Comparison of ENCODE assay signal across 27 cellular contexts in genomic region chr12:41101821-41102220, GRCh38.
"Had no signal": no experiment of that assay in that cellular context is flagged by ENCODE, and none has a peak within 500 bp of the region (broad histone marks: within the 10 kb centered on the region; RNA-seq: fewer than 3 reads in every experiment).

No MANE protein-coding gene starts in this region.

- H3K4me3 ChIP-seq: body of pancreas, breast epithelium had no signal

- DNase-seq: activated B cell treated with CpG ODN at 0.5 μM for 24 hours; activated CD4-positive, alpha-beta memory T cell treated with anti-CD3 and anti-CD28 coated beads for 36 hours; activated CD4-positive, alpha-beta T cell treated with anti-CD3 and anti-CD28 coated beads for 4 hours; activated CD4-positive, alpha-beta T cell treated with anti-CD3 and anti-CD28 coated beads, Interleukin-2, amount 10 ng/mL, durations not matched to agents 24 days and 14 days; activated CD4-positive, alpha-beta T cell treated with anti-CD3 and anti-CD28 coated beads, Interleukin-2, amount 50 U/mL, for 1 hour; activated CD4-positive, alpha-beta T cell treated with anti-CD3 and anti-CD28 coated beads, Interleukin-2, amount 50 U/mL, for 4 hours; activated CD4-positive, CD25-positive, alpha-beta regulatory T cell treated with anti-CD3 and anti-CD28 coated beads, Interleukin-2, amount 50 U/mL, for 72 hours; activated CD8-positive, alpha-beta memory T cell treated with anti-CD3 and anti-CD28 coated beads, Interleukin-2, amount 10 ng/mL, durations not matched to agents 7 days and 5 days; activated CD8-positive, alpha-beta memory T cell treated with anti-CD3 and anti-CD28 coated beads, Interleukin-2, amount 50 U/mL, for 48 hours; activated CD8-positive, alpha-beta T cell treated with anti-CD3 and anti-CD28 coated beads for 36 hours; activated effector memory CD4-positive, alpha-beta T cell treated with Interleukin-2 at 50 U/mL for 16 hours; activated gamma-delta T cell; activated naive CD4-positive, alpha-beta T cell treated with anti-CD3 and anti-CD28 coated beads, Interleukin-2, amount 10 ng/mL, durations not matched to agents 7 days and 5 days; activated naive CD4-positive, alpha-beta T cell treated with Interleukin-2 at 50 U/mL for 16 hours; activated naive CD8-positive, alpha-beta T cell treated with anti-CD3 and anti-CD28 coated beads, Interleukin-2, amount 10 ng/mL, durations not matched to agents 7 days and 5 days; activated naive CD8-positive, alpha-beta T cell treated with anti-CD3 and anti-CD28 coated beads, Interleukin-2, amount 50 U/mL, for 24 hours; activated T-cell treated with anti-CD3 and anti-CD28 coated beads, Interleukin-2, amount 50 U/mL, for 24 hours; activated T-cell treated with anti-CD3 and anti-CD28 coated beads, Interleukin-2, amount 50 U/mL, for 48 hours; amniotic stem cell; aorta; body of pancreas; brain microvascular endothelial cell; central memory CD4-positive, alpha-beta T cell; T-helper 1 cell; T-helper 2 cell; T-helper 9 cell had no signal
